ENCODE assay signal across 25 cellular contexts in genomic region chr1:154697710-154698109, GRCh38.
DNase-seq lines count a peak whose midpoint lies in the region; ATAC-seq and TF ChIP-seq lines count a peak whose summit lies in the region.
"Had no signal": no experiment of that assay in that cellular context is flagged by ENCODE, and none has a peak within 500 bp of the region (broad histone marks: within the 10 kb centered on the region; RNA-seq: fewer than 3 reads in every experiment).

No MANE protein-coding gene starts in this region.

- ATAC-seq in omental fat pad (ENCODE audit: low FRiP score): peak; percentile 41
- no peak for ATAC-seq in GM21381 (IDR thresholded peaks at IDR 0.05; ENCODE audit: unreplicated experiment)
- ATAC-seq in HG03095 (IDR thresholded peaks at IDR 0.05; ENCODE audit: unreplicated experiment): no peak
- ATAC-seq in HG03025 (IDR thresholded peaks at IDR 0.05; ENCODE audit: low FRiP score, unreplicated experiment): no peak
- ATAC-seq: activated CD4-positive, CD25-positive, alpha-beta regulatory T cell treated with anti-CD3 and anti-CD28 coated beads, Interleukin-2, amount 50 U/mL, for 24 hours; gastroesophageal sphincter; lower lobe of right lung had no signal

- TF ChIP-seq CTCF in omental fat pad (IDR thresholded peaks at IDR 0.05): no peak

- DNase-seq in COLO829 (ENCODE audit: low spot score) (peak; percentile 89), NCI-H226 (peak; percentile 57), dermis microvascular lymphatic vessel endothelial cell (ENCODE audit: low read depth in 2 of 2) (peak; percentile 32 to 59), omental fat pad (ENCODE audit: low spot score) (no peak), D341Med (ENCODE audit: low spot score) (no peak)
- DNase-seq: activated CD4-positive, alpha-beta memory T cell treated with anti-CD3 and anti-CD28 coated beads for 36 hours; activated effector memory CD4-positive, alpha-beta T cell treated with Interleukin-2 at 50 U/mL for 16 hours; activated T-cell treated with anti-CD3 and anti-CD28 coated beads for 4 hours; C1 segment of cervical spinal cord; DND-41; H9; IMR-90; islet precursor cell; lower lobe of right lung; NCI-H1105 treated with DMSO at 0.1 percent for 48 hours; NCI-H2081 treated with DMSO at 0.1 percent for 48 hours; NCI-H82; SIG-M5; substantia nigra; T-helper 1 cell had no signal

Comparison
In these comparisons a context has a peak if more than half of its experiments do, and no peak if none do; other contexts are left out.
1. DNase-seq: peak in COLO829 (single experiment), NCI-H226 (single experiment) and dermis microvascular lymphatic vessel endothelial cell (2 of 2); none in omental fat pad (single experiment) and D341Med (single experiment).